ENCODE assay signal across 26 cellular contexts in the genomic region with DNA sequence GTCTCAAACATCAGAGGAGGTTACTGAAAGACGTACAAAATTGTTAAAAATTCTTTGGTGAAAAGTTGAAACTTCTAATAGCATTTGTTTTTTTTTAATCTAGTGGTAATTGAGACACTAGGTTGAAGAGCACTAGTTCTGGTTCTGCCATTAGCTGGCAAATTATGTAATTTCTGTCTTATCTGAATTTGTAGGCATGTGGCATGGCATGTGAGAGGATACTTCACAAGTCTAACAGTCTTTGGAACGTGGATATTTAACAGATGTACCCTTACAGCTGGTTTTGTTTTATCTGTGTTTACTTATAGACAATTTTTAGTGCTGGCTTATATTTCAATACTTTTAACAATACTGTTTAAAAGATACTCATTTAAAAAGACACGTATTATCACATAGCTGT. TPM values are rescaled to one million over a fixed set of nuclear protein-coding genes. Genes with fewer than 3 reads are reported as not detected.
"Had no signal": no experiment of that assay in that cellular context is flagged by ENCODE, and none has a peak within 500 bp of the region (broad histone marks: within the 10 kb centered on the region; RNA-seq: fewer than 3 reads in every experiment).

No MANE protein-coding gene starts in this region.

- ATAC-seq: mucosa of descending colon; natural killer cell treated with Interleukin-12 subunit alpha and Interleukin-12 subunit beta and Interleukin-15 and Interleukin-18, amount 100 ng/mL, for 72 hours; pancreas; sciatic nerve; stimulated activated effector memory CD8-positive, alpha-beta T cell treated with anti-CD3 and anti-CD28 coated beads, Interleukin-12 subunit alpha, Interleukin-12 subunit beta, amount 100 ng/mL, for 72 hours had no signal

- H3K4me3 ChIP-seq: esophagus muscularis mucosa, mucosa of descending colon, pancreas, stomach, thyroid gland had no signal

- H3K27ac Mint-ChIP-seq: dendritic cell treated with granulocyte-macrophage colony-stimulating factor and Interleukin-4, amounts not matched to agents 40 ng/mL and 50 ng/mL, for 4 days; immature natural killer cell; mesothelial cell of epicardium; naive B cell; natural killer cell treated with Interleukin-12 subunit alpha and Interleukin-12 subunit beta and Interleukin-15 and Interleukin-18, amount 100 ng/mL, for 72 hours; stimulated activated effector memory CD8-positive, alpha-beta T cell treated with anti-CD3 and anti-CD28 coated beads, Interleukin-12 subunit alpha, Interleukin-12 subunit beta, amount 100 ng/mL, for 72 hours had no signal

- H3K27me3 ChIP-seq: esophagus muscularis mucosa, neutrophil, pancreas, stomach, thyroid gland had no signal

- FAIRE-seq: colon, endothelial cell of umbilical vein, frontal cortex, keratinocyte, pancreas had no signal

- H3K9me3 Mint-ChIP-seq: dendritic cell treated with granulocyte-macrophage colony-stimulating factor and Interleukin-4, amounts not matched to agents 40 ng/mL and 50 ng/mL, for 4 days; immature natural killer cell; mesothelial cell of epicardium; naive B cell; natural killer cell treated with Interleukin-12 subunit alpha and Interleukin-12 subunit beta and Interleukin-15 and Interleukin-18, amount 100 ng/mL, for 72 hours; neural crest cell; stimulated activated effector memory CD8-positive, alpha-beta T cell treated with anti-CD3 and anti-CD28 coated beads, Interleukin-12 subunit alpha, Interleukin-12 subunit beta, amount 100 ng/mL, for 72 hours had no signal

- H3K27ac ChIP-seq: esophagus muscularis mucosa, neutrophil, pancreas, stomach, thyroid gland had no signal

- H3K9me3 ChIP-seq: esophagus muscularis mucosa, mucosa of descending colon, neutrophil, pancreas, stomach, thyroid gland had no signal

- H3K27me3 Mint-ChIP-seq: dendritic cell treated with granulocyte-macrophage colony-stimulating factor and Interleukin-4, amounts not matched to agents 40 ng/mL and 50 ng/mL, for 4 days; naive B cell; natural killer cell treated with Interleukin-12 subunit alpha and Interleukin-12 subunit beta and Interleukin-15 and Interleukin-18, amount 100 ng/mL, for 72 hours had no signal

- DNase-seq: effector CD8-positive, alpha-beta T cell; hypothalamus; immature natural killer cell; mesenchymal stem cell; mucosa of descending colon; naive B cell; pancreas; retina; stimulated activated CD4-positive, alpha-beta T cell treated with anti-CD3 and anti-CD28 coated beads, Interleukin-2, amount 100 ng/mL, for 24 hours; stimulated activated CD4-positive, alpha-beta T cell treated with anti-CD3 and anti-CD28 coated beads, Interleukin-4, amount 100 ng/mL, for 24 hours; stimulated activated naive CD4-positive, alpha-beta T cell treated with Interleukin-2 at 50 U/mL for 16 hours; stomach; thyroid gland had no signal

- H3K4me3 Mint-ChIP-seq: dendritic cell treated with granulocyte-macrophage colony-stimulating factor and Interleukin-4, amounts not matched to agents 40 ng/mL and 50 ng/mL, for 4 days; immature natural killer cell; mesothelial cell of epicardium; naive B cell; natural killer cell treated with Interleukin-12 subunit alpha and Interleukin-12 subunit beta and Interleukin-15 and Interleukin-18, amount 100 ng/mL, for 72 hours; neural crest cell; stimulated activated effector memory CD8-positive, alpha-beta T cell treated with anti-CD3 and anti-CD28 coated beads, Interleukin-12 subunit alpha, Interleukin-12 subunit beta, amount 100 ng/mL, for 72 hours had no signal

RNA-seq across cellular contexts. Expression of a gene that starts 44.3 kb away (rescaled TPM):
- total RNA-seq: sciatic nerve, subcutaneous adipose tissue had no signal
- polyA plus RNA-seq: immature natural killer cell had no signal
